In genomic region chr6:27836080-27836782, GRCh38 we compare ENCODE assay signal across 9 cellular contexts.
DNase-seq lines count a peak whose midpoint lies in the region; ATAC-seq and TF ChIP-seq lines count a peak whose summit lies in the region.
"Had no signal": no experiment of that assay in that cellular context is flagged by ENCODE, and none has a peak within 500 bp of the region (broad histone marks: within the 10 kb centered on the region; RNA-seq: fewer than 3 reads in every experiment).

No MANE protein-coding gene starts in this region.

- H3K4me3 Mint-ChIP-seq in activated naive CD8-positive, alpha-beta T cell treated with anti-CD3 and anti-CD28 coated beads for 36 hours, result no peak overlapping the region
- H3K4me3 Mint-ChIP-seq: T-helper 17 cell had no signal

- H3K9me3 ChIP-seq in Peyer's patch (no peaks in the 10 kb centered on the region), right cardiac atrium (ENCODE audit: control insufficient read depth, low read length) (no peaks in the 10 kb centered on the region), stomach (no peaks in the 10 kb centered on the region)

- no peak for TF ChIP-seq POLR2A in Peyer's patch (IDR thresholded peaks at IDR 0.05)
- TF ChIP-seq POLR2A in stomach (IDR thresholded peaks at IDR 0.05), result no peak

- WGBS in right cardiac atrium, result 27% methylated on average over 3 of the region's 3 CpGs
- 12 to 18% (median 14%) methylated on average over 3 of the region's 3 CpGs for WGBS in stomach, 5 donors

- peaks cover 7% of the 10 kb centered on the region for H3K27me3 Mint-ChIP-seq in activated naive CD8-positive, alpha-beta T cell treated with anti-CD3 and anti-CD28 coated beads for 36 hours

- peaks cover 0 to 17% (median 5%) of the 10 kb centered on the region in 4 donors for H3K4me1 ChIP-seq in Peyer's patch
- no peaks in the 10 kb centered on the region for H3K4me1 ChIP-seq in right cardiac atrium (ENCODE audit: control insufficient read depth, insufficient read depth, low read length)
- peaks cover 8 to 43% (median 33%) of the 10 kb centered on the region in 4 donors for H3K4me1 ChIP-seq in stomach

- H3K36me3 Mint-ChIP-seq in activated naive CD8-positive, alpha-beta T cell treated with anti-CD3 and anti-CD28 coated beads for 36 hours, result peaks cover 5% of the 10 kb centered on the region

- H3K27me3 ChIP-seq in Peyer's patch (no peaks in the 10 kb centered on the region), right cardiac atrium (ENCODE audit: control insufficient read depth, insufficient read depth) (no peaks in the 10 kb centered on the region), stomach (no peaks in the 10 kb centered on the region)

- H3K4me1 Mint-ChIP-seq in activated naive CD8-positive, alpha-beta T cell treated with anti-CD3 and anti-CD28 coated beads for 36 hours, result peaks cover 30% of the 10 kb centered on the region

- H3K4me3 ChIP-seq in Peyer's patch (peak overlapping the region; percentile 63 to 75 (median 74)), right cardiac atrium (ENCODE audit: low read length) (peak overlapping the region; percentile 56), stomach (peak overlapping the region; percentile 49 to 68 (median 65))

- DNase-seq in DMS 273 (lab: John Stamatoyannopoulos, UW; ENCODE audit: unreplicated experiment) (peak; percentile 39), DMS 273 treated with DMSO at 0.1 percent for 48 hours (lab: John Stamatoyannopoulos, UW) (no peak), Peyer's patch (no peak), right cardiac atrium (no peak), stomach (no peak), NCI-H128 (lab: John Stamatoyannopoulos, UW; ENCODE audit: unreplicated experiment) (no peak)
- no peak for DNase-seq in activated naive CD8-positive, alpha-beta T cell treated with anti-CD3 and anti-CD28 coated beads for 36 hours

- TF ChIP-seq CTCF in Peyer's patch (IDR thresholded peaks at IDR 0.05) (no peak), stomach (IDR thresholded peaks at IDR 0.05) (no peak)

- H3K36me3 ChIP-seq in Peyer's patch (no peaks in the 10 kb centered on the region), stomach (no peaks in the 10 kb centered on the region)

- H3K27ac ChIP-seq in Peyer's patch (peak overlapping the region; percentile 96 to 98 (median 98)), right cardiac atrium (ENCODE audit: low read length) (peak overlapping the region; percentile 99), stomach (peak overlapping the region; percentile 86 to 99 (median 96))

- intact Hi-C loops in right cardiac atrium (cut with DNase I), result loop anchor here in 1 of 4 donors (10.0 kb wide), 1 partner anchor 59 kb away; a partner anchor contains a TSS
- intact Hi-C loops in stomach (cut with DNase I; ENCODE audit: low total_unique reads), result no loop called here

- no peak for TF ChIP-seq EP300 in stomach (IDR thresholded peaks at IDR 0.05)

- no peaks in the 10 kb centered on the region for H3K9me3 Mint-ChIP-seq in activated naive CD8-positive, alpha-beta T cell treated with anti-CD3 and anti-CD28 coated beads for 36 hours

- no peak overlapping the region for H3K27ac Mint-ChIP-seq in activated naive CD8-positive, alpha-beta T cell treated with anti-CD3 and anti-CD28 coated beads for 36 hours
- H3K27ac Mint-ChIP-seq: T-helper 17 cell had no signal

- ATAC-seq in right cardiac atrium, result no peak
- no peak for ATAC-seq in GM21447 (IDR thresholded peaks at IDR 0.05; ENCODE audit: unreplicated experiment)
